Comparison of ENCODE assay signal across 8 cellular contexts in the genomic region with DNA sequence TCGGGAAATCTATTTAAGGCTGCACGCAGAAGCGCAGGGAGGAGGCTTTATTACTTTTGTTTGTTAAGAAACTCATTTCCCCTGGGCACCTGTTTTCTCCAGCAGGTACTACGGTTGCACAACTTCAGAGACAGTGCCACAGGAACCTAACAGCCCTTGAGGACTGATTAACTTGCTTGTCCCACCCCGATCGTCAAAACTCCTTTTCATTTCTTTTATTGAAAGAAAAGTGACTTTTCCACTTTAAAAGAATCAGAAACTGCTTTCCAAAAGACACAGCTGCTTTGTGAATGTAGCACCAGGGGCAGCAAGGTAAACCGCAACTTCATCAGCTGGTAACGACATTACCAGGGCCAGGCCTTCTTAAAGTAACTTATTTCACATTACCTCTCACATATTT. TPM values are rescaled to one million over a fixed set of nuclear protein-coding genes. Genes with fewer than 3 reads are reported as not detected.
DNase-seq lines count a peak whose midpoint lies in the region; ATAC-seq and TF ChIP-seq lines count a peak whose summit lies in the region.

No MANE protein-coding gene starts in this region.

- POLR2A ChIA-PET in Panc1 (lab: Charles Lee) = no interaction called here

- TSS peak; percentile 63 for BruUV-seq in Panc1 (replicated peaks; lab: Mats Ljungman, UMichigan)

- peak; percentile 28 for DNase-seq in NCI-H2029 treated with DMSO at 0.1 percent for 48 hours (lab: John Stamatoyannopoulos, UW)
- no peak for DNase-seq in NCI-H2029 (lab: John Stamatoyannopoulos, UW)
- DNase-seq in Panc1 (ENCODE audit: low read depth, low spot score) = no peak
- no peak for DNase-seq in progenitor cell of endocrine pancreas (ENCODE audit: low spot score, unreplicated experiment)
- DNase-seq in NCI-H2227 treated with DMSO at 0.1 percent for 48 hours (lab: John Stamatoyannopoulos, UW) = no peak
- no peak for DNase-seq in NCI-H774 (lab: John Stamatoyannopoulos, UW)
- no peak for DNase-seq in occipital lobe (lab: John Stamatoyannopoulos, UW)

- H3K27ac Mint-ChIP-seq in progenitor cell of endocrine pancreas = peak overlapping the region; percentile 95

- peaks cover 6% of the 10 kb centered on the region for H3K36me3 Mint-ChIP-seq in progenitor cell of endocrine pancreas (ENCODE audit: insufficient read depth)

- intact Hi-C loops in Panc1 (cut with micrococcal nuclease; ENCODE audit: unreplicated experiment) = loop anchor here (10.0 kb wide), 1 partner anchor 301 kb away; no protein-coding TSS in a partner anchor

- CTCF ChIA-PET in Panc1 (lab: Charles Lee) = interaction anchor here (0.9 kb wide), 1 partner anchor 154 kb away, joined by 3 read pairs; no protein-coding TSS in a partner anchor

- 1 to 2% methylated on average over 8 of the region's 8 CpGs for WGBS in esophagus, 2 donors

- H3K36me3 ChIP-seq in Panc1 (ENCODE audit: control insufficient read depth, insufficient read depth, low read length) (no peaks in the 10 kb centered on the region; the same call in 1 of the 2 replicates), esophagus (ENCODE audit: control insufficient read depth in 2 of 2, insufficient read depth in 2 of 2, low read length in 1 of 2) (peaks cover 0 to 2% of the 10 kb centered on the region in 2 donors)

- H3K4me1 ChIP-seq in Panc1 (ENCODE audit: control insufficient read depth, insufficient read depth, low read length) (peaks cover 39% of the 10 kb centered on the region), esophagus (ENCODE audit: control insufficient read depth in 2 of 2, insufficient read depth in 2 of 2, low read length in 1 of 2) (peaks cover 2 to 3% of the 10 kb centered on the region in 2 donors)

- in situ Hi-C loops in Panc1 (cut with HindIII; ENCODE audit: low pct_unique_long_range_greater_than_20kb, low sequenced_read_pairs) = no loop called here

- no peaks in the 10 kb centered on the region for H3K27me3 Mint-ChIP-seq in progenitor cell of endocrine pancreas

- peaks cover 46% of the 10 kb centered on the region for H3K4me1 Mint-ChIP-seq in progenitor cell of endocrine pancreas (ENCODE audit: low read depth)

- H3K4me3 ChIP-seq in Panc1 (ENCODE audit: low read depth in 2 of 2, low read length in 2 of 2) (peak overlapping the region; percentile 63 to 81), esophagus (ENCODE audit: low read depth in 1 of 2, low read length in 2 of 2) (peak overlapping the region; percentile 8 to 88)

- H3K27ac ChIP-seq in Panc1 (ENCODE audit: low read length) (peak overlapping the region; percentile 94), esophagus (ENCODE audit: low read depth in 2 of 2, low read length in 1 of 2) (peak overlapping the region in 1 of 2 donors; percentile 54)

- H3K27me3 ChIP-seq in Panc1 (ENCODE audit: control insufficient read depth, insufficient read depth, low read length) = no peaks in the 10 kb centered on the region
- H3K27me3 ChIP-seq in esophagus (ENCODE audit: control insufficient read depth in 1 of 2, insufficient read depth in 2 of 2, low read length in 2 of 2) = no peaks in the 10 kb centered on the region

- H3K9me3 ChIP-seq in Panc1 (ENCODE audit: control insufficient read depth, insufficient read depth, low read depth, low read length) = no peaks in the 10 kb centered on the region
- H3K9me3 ChIP-seq in esophagus (ENCODE audit: control insufficient read depth in 2 of 2, insufficient read depth in 1 of 2, low read depth in 1 of 2, low read length in 1 of 2) = no peaks in the 10 kb centered on the region

- TF ChIP-seq CTCF in Panc1 (IDR thresholded peaks at IDR 0.05) (no peak), progenitor cell of endocrine pancreas (IDR thresholded peaks at IDR 0.05; ENCODE audit: unreplicated experiment) (no peak)

- ATAC-seq in Panc1 = no peak

- H3K4me3 Mint-ChIP-seq in progenitor cell of endocrine pancreas (ENCODE audit: low read depth) = peak overlapping the region; percentile 88

- H3K9me3 Mint-ChIP-seq in progenitor cell of endocrine pancreas (ENCODE audit: low read depth) = no peaks in the 10 kb centered on the region

RNA-seq across cellular contexts. Expression of a gene that starts 1.5 kb away (rescaled TPM):
- total RNA-seq in Panc1 (2021; ENCODE audit: unreplicated experiment) (76.8 TPM), progenitor cell of endocrine pancreas (228 and 235 TPM in 2 replicates), occipital lobe (195 TPM)
- 40.9 TPM for polyA plus RNA-seq in Panc1 (2012; ENCODE audit: insufficient read length)
- polyA plus RNA-seq in esophagus = 10 to 100 TPM; 19.7 to 34.4 TPM
